Comparison of ENCODE assay signal across 14 cellular contexts in genomic region chr13:47896546-47896945, GRCh38.
DNase-seq lines count a peak whose midpoint lies in the region; ATAC-seq and TF ChIP-seq lines count a peak whose summit lies in the region.
"Had no signal": no experiment of that assay in that cellular context is flagged by ENCODE, and none has a peak within 500 bp of the region (broad histone marks: within the 10 kb centered on the region; RNA-seq: fewer than 3 reads in every experiment).

No MANE protein-coding gene starts in this region.

- no peak overlapping the region for H4K5ac ChIP-seq in mesendoderm (ENCODE audit: low read length)

- BruUV-seq in MCF 10A (replicated peaks; lab: Mats Ljungman, UMichigan): no TSS peak
- no TSS peak for BruUV-seq in mammary epithelial cell (replicated peaks; lab: Mats Ljungman, UMichigan)

- ATAC-seq in natural killer cell treated with Interleukin-12 subunit alpha and Interleukin-12 subunit beta and Interleukin-15 and Interleukin-18, amount 100 ng/mL, for 72 hours: no peak
- ATAC-seq in GM21717 (IDR thresholded peaks at IDR 0.05; ENCODE audit: unreplicated experiment) (no peak), HG02763 (IDR thresholded peaks at IDR 0.05; ENCODE audit: unreplicated experiment) (no peak)

- H3K18ac ChIP-seq in mesendoderm (ENCODE audit: low read length): no peak overlapping the region

- no peaks in the 10 kb centered on the region for H3K9me3 Mint-ChIP-seq in MCF 10A (ENCODE audit: unreplicated experiment)
- no peaks in the 10 kb centered on the region for H3K9me3 Mint-ChIP-seq in natural killer cell treated with Interleukin-12 subunit alpha and Interleukin-12 subunit beta and Interleukin-15 and Interleukin-18, amount 100 ng/mL, for 72 hours

- H2AK5ac ChIP-seq in mesendoderm (ENCODE audit: low read length): no peak overlapping the region

- H3K4ac ChIP-seq in mesendoderm (ENCODE audit: low read depth, low read length): no peak overlapping the region

- H3K9me3 ChIP-seq in mammary epithelial cell (replicated peaks; ENCODE audit: insufficient read depth, low read length): no peaks in the 10 kb centered on the region
- H3K9me3 ChIP-seq: BLaER1 had no signal

- CTCF ChIA-PET in MCF 10A (lab: Yijun Ruan, JAX): interaction anchor here (0.6 to 0.7 kb wide), 2 partner anchors 87 to 1081 kb away, joined by 3 read pairs; no protein-coding TSS in a partner anchor
- CTCF ChIA-PET in mammary epithelial cell (lab: Charles Lee; ENCODE audit: low non-redundant PET): no interaction called here

- no peak overlapping the region for H3K23ac ChIP-seq in mesendoderm (ENCODE audit: low read length)

- H3K4me3 ChIP-seq in mammary epithelial cell (replicated peaks in 1 of 3; ENCODE audit: insufficient read depth in 1 of 3, low read depth in 2 of 3, low read length in 3 of 3): no peak overlapping the region
- H3K4me3 ChIP-seq in choroid plexus epithelial cell (ENCODE audit: low read depth, low read length): no peak overlapping the region
- H3K4me3 ChIP-seq in mesendoderm (ENCODE audit: low read length): no peak overlapping the region
- H3K4me3 ChIP-seq: BLaER1 had no signal

- H3K27me3 Mint-ChIP-seq in MCF 10A (ENCODE audit: insufficient read depth, unreplicated experiment): no peaks in the 10 kb centered on the region
- no peaks in the 10 kb centered on the region for H3K27me3 Mint-ChIP-seq in natural killer cell treated with Interleukin-12 subunit alpha and Interleukin-12 subunit beta and Interleukin-15 and Interleukin-18, amount 100 ng/mL, for 72 hours
- H3K27me3 Mint-ChIP-seq: CD8-positive, alpha-beta memory T cell had no signal

- H4K8ac ChIP-seq in mesendoderm (ENCODE audit: low read depth, low read length): no peak overlapping the region

- H3K4me1 ChIP-seq in mammary epithelial cell (ENCODE audit: insufficient read depth, low read length) (peaks cover 11% of the 10 kb centered on the region), mesendoderm (ENCODE audit: control insufficient read depth, low read depth, low read length) (peaks cover 5% of the 10 kb centered on the region)

- no peaks in the 10 kb centered on the region for H3K79me2 ChIP-seq in mammary epithelial cell (ENCODE audit: insufficient read depth, low read length)
- no peaks in the 10 kb centered on the region for H3K79me2 ChIP-seq in mesendoderm (ENCODE audit: control insufficient read depth, insufficient read depth, low read length)

- peaks cover 10% of the 10 kb centered on the region for H3K4me1 Mint-ChIP-seq in MCF 10A (ENCODE audit: insufficient read depth, unreplicated experiment)
- H3K4me1 Mint-ChIP-seq in natural killer cell treated with Interleukin-12 subunit alpha and Interleukin-12 subunit beta and Interleukin-15 and Interleukin-18, amount 100 ng/mL, for 72 hours (ENCODE audit: low read depth in 2 of 2): no peaks in the 10 kb centered on the region
- H3K4me1 Mint-ChIP-seq: CD8-positive, alpha-beta memory T cell had no signal

- intact Hi-C loops in MCF 10A (cut with micrococcal nuclease) (no loop called here), mammary epithelial cell (cut with micrococcal nuclease) (no loop called here)

- no peak overlapping the region for H3K56ac ChIP-seq in mesendoderm (ENCODE audit: low read length)

- dilution Hi-C loops in mammary epithelial cell (cut with HindIII; ENCODE audit: low sequenced_read_pairs): no loop called here

- H4K20me1 ChIP-seq in mammary epithelial cell (ENCODE audit: insufficient read depth, low read length): no peaks in the 10 kb centered on the region
- H4K20me1 ChIP-seq: BLaER1 had no signal

- H3K9ac ChIP-seq in mammary epithelial cell (ENCODE audit: insufficient read depth, low read length) (no peak overlapping the region), mesendoderm (ENCODE audit: low read length) (no peak overlapping the region)
- H3K9ac ChIP-seq: BLaER1 had no signal

- WGBS in mammary epithelial cell (ENCODE audit: low coverage, missing lambda C conversion rate): 81% methylated on average over 2 of the region's 2 CpGs
- WGBS in mesendoderm (ENCODE audit: extremely low coverage, insufficient coverage, low lambda C conversion rate): no CpG with 5 or more reads among the region's 2 CpGs

- in situ Hi-C loops in mammary epithelial cell (cut with MboI; ENCODE audit: low sequenced_read_pairs in 2 of 2): no loop called here

- H3K4me3 Mint-ChIP-seq in MCF 10A (ENCODE audit: unreplicated experiment): no peak overlapping the region
- H3K4me3 Mint-ChIP-seq in natural killer cell treated with Interleukin-12 subunit alpha and Interleukin-12 subunit beta and Interleukin-15 and Interleukin-18, amount 100 ng/mL, for 72 hours: no peak overlapping the region
- H3K4me3 Mint-ChIP-seq: CD8-positive, alpha-beta memory T cell had no signal

- H2BK5ac ChIP-seq in mesendoderm (ENCODE audit: low read length): no peak overlapping the region

- no peaks in the 10 kb centered on the region for H3K79me1 ChIP-seq in mesendoderm (ENCODE audit: low read length)

- peak overlapping the region; percentile 32 for H2BK120ac ChIP-seq in mesendoderm (ENCODE audit: low read depth, low read length)

- no peak overlapping the region for H3K27ac Mint-ChIP-seq in MCF 10A (ENCODE audit: low read depth, unreplicated experiment)
- no peak overlapping the region for H3K27ac Mint-ChIP-seq in natural killer cell treated with Interleukin-12 subunit alpha and Interleukin-12 subunit beta and Interleukin-15 and Interleukin-18, amount 100 ng/mL, for 72 hours

- peaks cover 5% of the 10 kb centered on the region for H3K36me3 Mint-ChIP-seq in MCF 10A (ENCODE audit: insufficient read depth, unreplicated experiment)
- H3K36me3 Mint-ChIP-seq in natural killer cell treated with Interleukin-12 subunit alpha and Interleukin-12 subunit beta and Interleukin-15 and Interleukin-18, amount 100 ng/mL, for 72 hours: no peaks in the 10 kb centered on the region

- no peak overlapping the region for H2AFZ ChIP-seq in mammary epithelial cell (ENCODE audit: low read depth, low read length)

- TF ChIP-seq CTCF in MCF 10A (IDR thresholded peaks at IDR 0.05; ENCODE audit: unreplicated experiment) (no peak), mammary epithelial cell (conservative IDR thresholded peaks at IDR 0.05 in 1 of 2, IDR thresholded peaks at IDR 0.05 in 1 of 2; ENCODE audit: extremely low read depth in 1 of 2, insufficient read depth in 1 of 2, low read depth in 1 of 2, low read length in 2 of 2) (no peak), choroid plexus epithelial cell (conservative IDR thresholded peaks at IDR 0.05; ENCODE audit: low read depth, low read length) (no peak)

- no peak overlapping the region for H3K4me2 ChIP-seq in mammary epithelial cell (ENCODE audit: insufficient read depth, low read depth, low read length)
- no peak overlapping the region for H3K4me2 ChIP-seq in mesendoderm (ENCODE audit: low read length)
- H3K4me2 ChIP-seq: BLaER1 had no signal

- no peaks in the 10 kb centered on the region for H3K27me3 ChIP-seq in mammary epithelial cell (ENCODE audit: insufficient read depth, low read length)
- H3K27me3 ChIP-seq in mesendoderm (ENCODE audit: insufficient read depth, low read length, poor library complexity): no peaks in the 10 kb centered on the region
- H3K27me3 ChIP-seq: BLaER1 had no signal

- POLR2A ChIA-PET in MCF 10A (lab: Yijun Ruan, JAX): interaction anchor here (0.6 kb wide), 1 partner anchor 221 kb away, joined by 3 read pairs; no protein-coding TSS in a partner anchor

- H3K27ac ChIP-seq in mammary epithelial cell (ENCODE audit: insufficient read depth, low read depth, low read length) (no peak overlapping the region), mesendoderm (ENCODE audit: low read depth, low read length) (no peak overlapping the region)
- H3K27ac ChIP-seq: 22Rv1, BLaER1 had no signal

- H3K36me3 ChIP-seq in mammary epithelial cell (ENCODE audit: insufficient read depth, low read length) (no peaks in the 10 kb centered on the region), mesendoderm (ENCODE audit: control insufficient read depth, insufficient read depth, low read length) (no peaks in the 10 kb centered on the region)

- no peak overlapping the region for H2BK15ac ChIP-seq in mesendoderm (replicated peaks; ENCODE audit: low read depth)

- peak; percentile 47 for DNase-seq in MCF 10A (ENCODE audit: unreplicated experiment)
- no peak for DNase-seq in mammary epithelial cell
- DNase-seq in NCI-H2171 treated with DMSO at 0.1 percent for 48 hours (lab: John Stamatoyannopoulos, UW): peak; percentile 57
- peak; percentile 30 for DNase-seq in choroid plexus epithelial cell (ENCODE audit: low read depth)
- no peak for DNase-seq in mesendoderm
- DNase-seq in natural killer cell treated with Interleukin-12 subunit alpha and Interleukin-12 subunit beta and Interleukin-15 and Interleukin-18, amount 100 ng/mL, for 72 hours (ENCODE audit: low spot score): no peak
- DNase-seq: AML-193; CD8-positive, alpha-beta memory T cell; DMS79; IMR-90 had no signal

Comparison
In these comparisons a context has a peak if more than half of its experiments do, and no peak if none do; other contexts are left out.
1. DNase-seq: peak in MCF 10A (single experiment), NCI-H2171 treated with DMSO at 0.1 percent for 48 hours (single experiment) and choroid plexus epithelial cell (single experiment); none in mammary epithelial cell (single experiment), mesendoderm (single experiment) and natural killer cell treated with Interleukin-12 subunit alpha and Interleukin-12 subunit beta and Interleukin-15 and Interleukin-18, amount 100 ng/mL, for 72 hours (single experiment).